12 cellular contexts compared by ENCODE assay signal in the genomic region with DNA sequence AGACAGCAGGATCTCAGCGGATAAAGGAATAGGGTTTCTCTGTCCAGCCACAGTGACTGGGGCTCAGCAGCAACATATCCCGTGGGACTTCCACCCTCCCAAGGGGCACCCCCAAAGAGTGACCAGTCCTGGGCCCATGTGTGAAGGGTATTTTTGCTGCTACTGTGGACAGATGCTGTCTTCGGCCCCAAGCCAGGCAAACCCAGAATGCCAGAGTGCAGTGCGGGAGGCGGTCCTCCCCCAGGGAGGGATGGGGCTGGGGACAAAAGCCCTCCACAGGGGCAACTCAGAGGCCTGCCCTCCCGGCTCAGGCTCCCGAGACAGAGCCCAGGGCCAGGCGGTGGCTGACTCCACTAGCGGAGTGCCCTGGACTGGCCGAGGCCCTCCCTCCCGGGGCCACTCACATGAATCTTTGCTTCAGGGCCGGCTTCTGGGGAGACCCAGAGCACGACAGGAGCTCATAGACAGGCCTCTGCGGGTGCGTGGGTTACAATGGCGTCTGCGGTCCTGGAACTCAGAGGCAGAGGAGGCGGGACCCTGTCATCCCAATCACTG. TPM values are rescaled to one million over a fixed set of nuclear protein-coding genes. Genes with fewer than 3 reads are reported as not detected.
A peak's percentile ranks its signal among the peaks of the same experiment; 100 is the strongest.
DNase-seq lines count a peak whose midpoint lies in the region; ATAC-seq and TF ChIP-seq lines count a peak whose summit lies in the region.
"Had no signal": no experiment of that assay in that cellular context is flagged by ENCODE, and none has a peak within 500 bp of the region (broad histone marks: within the 10 kb centered on the region; RNA-seq: fewer than 3 reads in every experiment).

No MANE protein-coding gene starts in this region.

- POLR2A ChIA-PET in naive thymus-derived CD8-positive, alpha-beta T cell (lab: Charles Lee) = interaction anchor here (0.6 to 4.4 kb wide), 3 partner anchors 25 to 61 kb away, joined by 3 to 89 read pairs (median 32); no protein-coding TSS in a partner anchor

- no peak overlapping the region for H3K27ac Mint-ChIP-seq in T-helper 17 cell
- H3K27ac Mint-ChIP-seq in naive thymus-derived CD8-positive, alpha-beta T cell = peak overlapping the region in 1 of 10 donors; percentile 63
- H3K27ac Mint-ChIP-seq: WTC11 had no signal

- no peak for TF ChIP-seq POLR2A in gastroesophageal sphincter (IDR thresholded peaks at IDR 0.05)

- H3K27me3 Mint-ChIP-seq in T-helper 17 cell = no peaks in the 10 kb centered on the region
- H3K27me3 Mint-ChIP-seq in naive thymus-derived CD8-positive, alpha-beta T cell = no peaks in the 10 kb centered on the region

- H3K4me3 ChIP-seq in gastroesophageal sphincter = no peak overlapping the region
- H3K4me3 ChIP-seq: lung had no signal

- TF ChIP-seq CTCF in gastroesophageal sphincter (IDR thresholded peaks at IDR 0.05) (no peak), GM20000 (IDR thresholded peaks at IDR 0.05; ENCODE audit: extremely low read depth, missing control alignments) (no peak)

- DNase-seq in T-helper 17 cell = no peak
- peak in 1 of 10 donors; percentile 38 for DNase-seq in naive thymus-derived CD8-positive, alpha-beta T cell
- no peak for DNase-seq in LoVo (ENCODE audit: low spot score)
- DNase-seq in cerebellar cortex (ENCODE audit: low spot score) = no peak
- DNase-seq in GM20000 (ENCODE audit: low spot score) = no peak
- DNase-seq in foreskin melanocyte = no peak
- DNase-seq: central memory CD4-positive, alpha-beta T cell; NCI-H510A had no signal

- peak overlapping the region; percentile 50 for H3K4me3 Mint-ChIP-seq in T-helper 17 cell
- H3K4me3 Mint-ChIP-seq in naive thymus-derived CD8-positive, alpha-beta T cell = peak overlapping the region in 7 of 10 donors; percentile 4 to 45 (median 18)
- H3K4me3 Mint-ChIP-seq: WTC11 had no signal

- no peaks in the 10 kb centered on the region for H3K36me3 ChIP-seq in gastroesophageal sphincter

- H3K9me3 ChIP-seq in T-helper 17 cell (ENCODE audit: control insufficient read depth, low read length, poor library complexity, severe bottlenecking) (no peaks in the 10 kb centered on the region), gastroesophageal sphincter (peaks cover 0 to 12% (median 0%) of the 10 kb centered on the region in 3 donors)

- ATAC-seq in T-helper 17 cell (no peak), gastroesophageal sphincter (no peak)
- no peak for ATAC-seq in naive thymus-derived CD8-positive, alpha-beta T cell
- ATAC-seq: WTC11 had no signal

- H3K9me3 Mint-ChIP-seq in naive thymus-derived CD8-positive, alpha-beta T cell = peaks cover 0 to 8% (median 4%) of the 10 kb centered on the region in 9 donors
- H3K9me3 Mint-ChIP-seq: WTC11 had no signal

- TF ChIP-seq EP300 in gastroesophageal sphincter (IDR thresholded peaks at IDR 0.05) = no peak

- no peaks in the 10 kb centered on the region for H3K36me3 Mint-ChIP-seq in T-helper 17 cell (ENCODE audit: low read depth)
- H3K36me3 Mint-ChIP-seq in naive thymus-derived CD8-positive, alpha-beta T cell = no peaks in the 10 kb centered on the region
- H3K36me3 Mint-ChIP-seq: WTC11 had no signal

- no CpG with 5 or more reads among the region's 18 CpGs for WGBS in gastroesophageal sphincter (ENCODE audit: low coverage in 1 of 2), 2 donors

- peaks cover 3 to 71% (median 35%) of the 10 kb centered on the region in 3 donors for H3K4me1 ChIP-seq in gastroesophageal sphincter

- H3K27me3 ChIP-seq in gastroesophageal sphincter = no peaks in the 10 kb centered on the region

- H3K4me1 Mint-ChIP-seq in T-helper 17 cell = peaks cover 5% of the 10 kb centered on the region
- peaks cover 5 to 22% (median 8%) of the 10 kb centered on the region in 4 donors for H3K4me1 Mint-ChIP-seq in naive thymus-derived CD8-positive, alpha-beta T cell

- H3K27ac ChIP-seq in gastroesophageal sphincter (peak overlapping the region in 3 of 4 donors; percentile 90 to 95 (median 95)), temporal lobe (ENCODE audit: low read depth, low read length) (peak overlapping the region; percentile 92)

RNA-seq across cellular contexts. Expression of gene WNT7B, which starts 34.7 kb away (rescaled TPM):
- total RNA-seq in T-helper 17 cell (not detected), gastroesophageal sphincter (1 to 10 TPM in 1 of 4 donors, not detected in 3; 1.2 TPM), temporal lobe (2.7 TPM)
- total RNA-seq in naive thymus-derived CD8-positive, alpha-beta T cell = not detected
- polyA plus RNA-seq in naive thymus-derived CD8-positive, alpha-beta T cell = not detected
